Comparison of ENCODE assay signal across 19 cellular contexts in genomic region chr18:58364867-58365533, GRCh38.
DNase-seq lines count a peak whose midpoint lies in the region; ATAC-seq and TF ChIP-seq lines count a peak whose summit lies in the region.
"Had no signal": no experiment of that assay in that cellular context is flagged by ENCODE, and none has a peak within 500 bp of the region (broad histone marks: within the 10 kb centered on the region; RNA-seq: fewer than 3 reads in every experiment).

No MANE protein-coding gene starts in this region.

- H4K91ac ChIP-seq in IMR-90 (ENCODE audit: insufficient read depth, low read depth, low read length) = no peak overlapping the region

- H3K9me3 Mint-ChIP-seq in Caco-2 (ENCODE audit: unreplicated experiment) = no peaks in the 10 kb centered on the region
- H3K9me3 Mint-ChIP-seq: activated T-cell treated with anti-CD3 and anti-CD28 coated beads, Interleukin-2, amount 50 U/mL, for 4 hours; immature natural killer cell had no signal

- H3K79me1 ChIP-seq in IMR-90 (ENCODE audit: low read depth in 1 of 2, low read length in 2 of 2) = no peaks in the 10 kb centered on the region

- H3K27ac ChIP-seq in IMR-90 (ENCODE audit: insufficient read depth, low read length) (no peak overlapping the region), mammary epithelial cell (ENCODE audit: insufficient read depth, low read depth, low read length) (peak overlapping the region; percentile 47)
- H3K27ac ChIP-seq: BLaER1 treated with 17β-estradiol and CSF1 and Interleukin-3, amounts not matched to agents 10 nM and 100 nM; gastrocnemius medialis; parathyroid adenoma; transverse colon had no signal

- H2AFZ ChIP-seq in IMR-90 (replicated peaks; ENCODE audit: low read length, poor library complexity) (no peak overlapping the region), mammary epithelial cell (ENCODE audit: low read depth, low read length) (no peak overlapping the region)
- H2AFZ ChIP-seq: parathyroid adenoma had no signal

- peak overlapping the region; percentile 33; the same call in 1 of the 2 replicates for H2BK120ac ChIP-seq in IMR-90 (ENCODE audit: low read depth, low read length)

- TF ChIP-seq CTCF in IMR-90 (conservative IDR thresholded peaks at IDR 0.05; ENCODE audit: low read depth, low read length) (no peak), mammary epithelial cell (conservative IDR thresholded peaks at IDR 0.05 in 1 of 2, IDR thresholded peaks at IDR 0.05 in 1 of 2; ENCODE audit: extremely low read depth in 1 of 2, insufficient read depth in 1 of 2, low read depth in 1 of 2, low read length in 2 of 2) (no peak), Caco-2 (IDR thresholded peaks at IDR 0.05; ENCODE audit: insufficient read depth in 1 of 2, low read depth in 1 of 2, low read length in 1 of 2, severe bottlenecking in 1 of 2, unreplicated experiment in 1 of 2) (no peak)

- H3K4me3 Mint-ChIP-seq in Caco-2 (ENCODE audit: unreplicated experiment) = no peak overlapping the region
- H3K4me3 Mint-ChIP-seq: activated T-cell treated with anti-CD3 and anti-CD28 coated beads, Interleukin-2, amount 50 U/mL, for 4 hours; immature natural killer cell had no signal

- H4K20me1 ChIP-seq in IMR-90 (ENCODE audit: insufficient read depth, low read length) (no peaks in the 10 kb centered on the region), mammary epithelial cell (ENCODE audit: insufficient read depth, low read length) (no peaks in the 10 kb centered on the region)
- H4K20me1 ChIP-seq: BLaER1 treated with 17β-estradiol and CSF1 and Interleukin-3, amounts not matched to agents 10 nM and 100 nM had no signal

- H2BK20ac ChIP-seq in IMR-90 (ENCODE audit: low read depth, low read length) = peak overlapping the region; percentile 24; the same call in 1 of the 2 replicates

- H3K27ac Mint-ChIP-seq in Caco-2 (ENCODE audit: unreplicated experiment) = no peak overlapping the region
- H3K27ac Mint-ChIP-seq: immature natural killer cell had no signal

- H3K18ac ChIP-seq in IMR-90 (ENCODE audit: low read depth, low read length) = no peak overlapping the region

- peak overlapping the region; percentile 82; the same call in 1 of the 2 replicates for H2AK5ac ChIP-seq in IMR-90 (ENCODE audit: low read depth, low read length)

- H3K4me3 ChIP-seq in IMR-90 (ENCODE audit: insufficient read depth, low read depth, low read length) = no peak overlapping the region
- H3K4me3 ChIP-seq in mammary epithelial cell (replicated peaks in 1 of 3; ENCODE audit: insufficient read depth in 1 of 3, low read depth in 2 of 3, low read length in 3 of 3) = no peak overlapping the region
- H3K4me3 ChIP-seq in Caco-2 (ENCODE audit: low read depth, low read length) = no peak overlapping the region
- H3K4me3 ChIP-seq: BLaER1 treated with 17β-estradiol and CSF1 and Interleukin-3, amounts not matched to agents 10 nM and 100 nM; gastrocnemius medialis; transverse colon had no signal

- H4K8ac ChIP-seq in IMR-90 (ENCODE audit: low read depth in 2 of 2, low read length in 2 of 2) = no peak overlapping the region

- no peaks in the 10 kb centered on the region for H3K4me1 Mint-ChIP-seq in Caco-2 (ENCODE audit: low read depth, unreplicated experiment)

- no peaks in the 10 kb centered on the region for H3K27me3 ChIP-seq in IMR-90 (ENCODE audit: control insufficient read depth, insufficient read depth, low read length)
- no peaks in the 10 kb centered on the region for H3K27me3 ChIP-seq in mammary epithelial cell (ENCODE audit: insufficient read depth, low read length)
- no peaks in the 10 kb centered on the region for H3K27me3 ChIP-seq in Caco-2 (replicated peaks; ENCODE audit: control insufficient read depth, insufficient read depth, low read length)
- H3K27me3 ChIP-seq: BLaER1 treated with 17β-estradiol and CSF1 and Interleukin-3, amounts not matched to agents 10 nM and 100 nM; gastrocnemius medialis; transverse colon had no signal

- POLR2A ChIA-PET in IMR-90 (lab: Charles Lee; ENCODE audit: unreplicated experiment) (no interaction called here), Caco-2 (lab: Charles Lee) (no interaction called here)

- H3K4me2 ChIP-seq in IMR-90 (ENCODE audit: low read depth, low read length) (no peak overlapping the region), mammary epithelial cell (ENCODE audit: insufficient read depth, low read depth, low read length) (no peak overlapping the region)

- peaks cover 16% of the 10 kb centered on the region for H3K4me1 ChIP-seq in IMR-90 (ENCODE audit: control insufficient read depth, insufficient read depth, low read length)
- peaks cover 31% of the 10 kb centered on the region for H3K4me1 ChIP-seq in mammary epithelial cell (ENCODE audit: insufficient read depth, low read length)
- no peaks in the 10 kb centered on the region for H3K4me1 ChIP-seq in Caco-2
- H3K4me1 ChIP-seq: parathyroid adenoma, transverse colon had no signal

- H3K4ac ChIP-seq in IMR-90 (ENCODE audit: low read depth, low read length) = peak overlapping the region; percentile 39

- peak overlapping the region; percentile 76 for H2AK9ac ChIP-seq in IMR-90 (replicated peaks; ENCODE audit: low read depth, low read length, poor library complexity)

- H3K9me1 ChIP-seq in IMR-90 (ENCODE audit: insufficient read depth, low read length) = peaks cover 14% of the 10 kb centered on the region

- H3K9ac ChIP-seq in IMR-90 (ENCODE audit: low read depth, low read length) (no peak overlapping the region), mammary epithelial cell (ENCODE audit: insufficient read depth, low read length) (no peak overlapping the region)
- H3K9ac ChIP-seq: BLaER1 treated with 17β-estradiol and CSF1 and Interleukin-3, amounts not matched to agents 10 nM and 100 nM; parathyroid adenoma had no signal

- no peak overlapping the region for H2BK5ac ChIP-seq in IMR-90 (ENCODE audit: low read depth, low read length, poor library complexity, severe bottlenecking)

- in situ Hi-C loops in Caki2 (cut with HindIII; ENCODE audit: low pct_unique_long_range_greater_than_20kb, low sequenced_read_pairs) = no loop called here
- in situ Hi-C loops in IMR-90 (cut with MboI; ENCODE audit: low sequenced_read_pairs) = no loop called here
- in situ Hi-C loops in mammary epithelial cell (cut with MboI; ENCODE audit: low sequenced_read_pairs in 2 of 2) = no loop called here

- H3K36me3 Mint-ChIP-seq in Caco-2 (ENCODE audit: insufficient read depth, unreplicated experiment) = peaks cover 34% of the 10 kb centered on the region
- H3K36me3 Mint-ChIP-seq: immature natural killer cell had no signal

- peaks cover 10% of the 10 kb centered on the region for H3K79me2 ChIP-seq in mammary epithelial cell (ENCODE audit: insufficient read depth, low read length)
- H3K79me2 ChIP-seq: parathyroid adenoma had no signal

- peaks cover 3% of the 10 kb centered on the region; the same call in 1 of the 2 replicates for H3K36me3 ChIP-seq in IMR-90 (ENCODE audit: control insufficient read depth, insufficient read depth, low read length)
- peaks cover 37% of the 10 kb centered on the region for H3K36me3 ChIP-seq in mammary epithelial cell (ENCODE audit: insufficient read depth, low read length)
- H3K36me3 ChIP-seq in Caco-2 (ENCODE audit: control insufficient read depth, insufficient read depth, low read length) = no peaks in the 10 kb centered on the region; the same call in 1 of the 2 replicates

- CTCF ChIA-PET in IMR-90 (lab: Yijun Ruan, JAX) = no interaction called here
- CTCF ChIA-PET in mammary epithelial cell (lab: Charles Lee; ENCODE audit: low non-redundant PET) = no interaction called here
- CTCF ChIA-PET in Caco-2 (lab: Charles Lee) = no interaction called here

- H4K5ac ChIP-seq in IMR-90 (ENCODE audit: low read depth, low read length) = no peak overlapping the region

- 62% methylated on average over 3 of the region's 7 CpGs; no CpG with 5 or more reads in 1 of the 2 experiments for WGBS in IMR-90 (ENCODE audit: extremely low coverage in 2 of 2, insufficient read length in 1 of 2), 2 experiments
- WGBS in mammary epithelial cell (ENCODE audit: low coverage, missing lambda C conversion rate) = 90% methylated on average over 7 of the region's 7 CpGs

- no peak for TF ChIP-seq POLR2A in IMR-90 (IDR thresholded peaks at IDR 0.05; ENCODE audit: low read depth, low read length)

- H3K9me3 ChIP-seq in IMR-90 (ENCODE audit: control insufficient read depth, insufficient read depth, low read length) = no peaks in the 10 kb centered on the region
- no peaks in the 10 kb centered on the region for H3K9me3 ChIP-seq in mammary epithelial cell (replicated peaks; ENCODE audit: insufficient read depth, low read length)
- H3K9me3 ChIP-seq in Caco-2 = no peaks in the 10 kb centered on the region
- H3K9me3 ChIP-seq: gastrocnemius medialis, transverse colon had no signal

- H3K14ac ChIP-seq in IMR-90 (replicated peaks; ENCODE audit: low read depth, low read length) = peak overlapping the region; percentile 44; the same call in 1 of the 2 replicates

- no peaks in the 10 kb centered on the region for H3K27me3 Mint-ChIP-seq in Caco-2 (ENCODE audit: insufficient read depth, unreplicated experiment)

- intact Hi-C loops in IMR-90 (cut with micrococcal nuclease) (no loop called here), mammary epithelial cell (cut with micrococcal nuclease) (no loop called here), Caco-2 (cut with micrococcal nuclease; ENCODE audit: unreplicated experiment) (no loop called here)

- peak overlapping the region; percentile 44; the same call in 1 of the 3 replicates for H2BK15ac ChIP-seq in IMR-90 (ENCODE audit: low read depth, low read length)

- ATAC-seq in IMR-90 (ENCODE audit: low read depth) = no peak
- no peak for ATAC-seq in HG02884 (IDR thresholded peaks at IDR 0.05; ENCODE audit: unreplicated experiment)
- ATAC-seq: activated T-cell treated with anti-CD3 and anti-CD28 coated beads, Interleukin-2, amount 50 U/mL, for 4 hours; gastrocnemius medialis had no signal

- 0 out of 2 replicates have a peak overlapping the region, but pooled peaks have one; percentile 28 for H3K23ac ChIP-seq in IMR-90 (ENCODE audit: low read depth, low read length)

- no peak overlapping the region for H3K56ac ChIP-seq in IMR-90 (ENCODE audit: extremely low read depth, insufficient read depth, low read length)

- BruUV-seq in IMR-90 (replicated peaks; lab: Mats Ljungman, UMichigan) = no TSS peak
- BruUV-seq in mammary epithelial cell (replicated peaks; lab: Mats Ljungman, UMichigan) = no TSS peak
- no TSS peak for BruUV-seq in Caco-2 (replicated peaks; lab: Mats Ljungman, UMichigan)

- dilution Hi-C loops in IMR-90 (cut with HindIII; ENCODE audit: low sequenced_read_pairs, unreplicated experiment) = no loop called here
- dilution Hi-C loops in mammary epithelial cell (cut with HindIII; ENCODE audit: low sequenced_read_pairs) = no loop called here

- peak; percentile 19 for DNase-seq in Caki2 (ENCODE audit: low read depth)
- DNase-seq in IMR-90 = peak; percentile 68
- DNase-seq in mammary epithelial cell = peak; percentile 66
- peak; percentile 82 for DNase-seq in kidney tubule cell (ENCODE audit: low spot score)
- no peak for DNase-seq in Caco-2
- no peak for DNase-seq in SHP77 treated with DMSO at 0.1 percent for 48 hours (lab: John Stamatoyannopoulos, UW)
- no peak for DNase-seq in activated CD8-positive, alpha-beta memory T cell treated with anti-CD3 and anti-CD28 coated beads, Interleukin-2, amount 50 U/mL, for 48 hours
- DNase-seq: activated T-cell treated with anti-CD3 and anti-CD28 coated beads, Interleukin-2, amount 50 U/mL, for 4 hours; anterior cingulate cortex; gastrocnemius medialis; immature natural killer cell; KBM-7; NCI-H1436; OCI-M1; SW 1271; transverse colon had no signal

- no peak for TF ChIP-seq RAD21 in IMR-90 (IDR thresholded peaks at IDR 0.05; ENCODE audit: low read length)

Comparison
In these comparisons a context has a peak if more than half of its experiments do, and no peak if none do; other contexts are left out.
1. DNase-seq: peak in Caki2 (single experiment), IMR-90 (single experiment), mammary epithelial cell (single experiment) and kidney tubule cell (single experiment); none in Caco-2 (0 of 2), SHP77 treated with DMSO at 0.1 percent for 48 hours (single experiment) and activated CD8-positive, alpha-beta memory T cell treated with anti-CD3 and anti-CD28 coated beads, Interleukin-2, amount 50 U/mL, for 48 hours (single experiment).